30 cellular contexts compared by ENCODE assay signal in genomic region chr6:120606743-120607142, GRCh38.
"Had no signal": no experiment of that assay in that cellular context is flagged by ENCODE, and none has a peak within 500 bp of the region (broad histone marks: within the 10 kb centered on the region; RNA-seq: fewer than 3 reads in every experiment).

No MANE protein-coding gene starts in this region.

- H3K4me1 ChIP-seq: lower lobe of right lung, parathyroid adenoma, testis, transverse colon, upper lobe of left lung had no signal

- H3K9me3 ChIP-seq: lower lobe of right lung, neutrophil, stomach, testis, thyroid gland, transverse colon, upper lobe of left lung had no signal

- DNase-seq: head of caudate nucleus; hippocampal formation; kidney glomerular epithelial cell; left cardiac atrium; lower lobe of right lung; mammary epithelial cell; mesenchymal stem cell; naive B cell; natural killer cell; occipital lobe; retina; stimulated activated CD4-positive, alpha-beta T cell treated with anti-CD3 and anti-CD28 coated beads, Interleukin-12 subunit alpha, Interleukin-12 subunit beta, amount 100 ng/mL, for 4 hours; stimulated activated CD4-positive, alpha-beta T cell treated with anti-CD3 and anti-CD28 coated beads, Interleukin-15, amount 100 ng/mL, for 24 hours; stimulated activated CD4-positive, alpha-beta T cell treated with anti-CD3 and anti-CD28 coated beads, Interleukin-2, amount 100 ng/mL, for 24 hours; stimulated activated CD4-positive, alpha-beta T cell treated with anti-CD3 and anti-CD28 coated beads, Interleukin-4, amount 100 ng/mL, for 1 hour; stimulated activated naive B cell treated with anti-CD40 and anti-IgM and Interleukin-4, amounts not matched to agents 10 μg/mL and 1 μg/mL and 100 μg/mL, for 72 hours; stimulated activated naive CD8-positive, alpha-beta T cell treated with anti-CD3 and anti-CD28 coated beads, Interleukin-15, Interleukin-2, amounts not matched to agents 100 U/mL and 50 U/mL, for 24 hours; stomach; testis; thyroid gland; transverse colon; upper lobe of left lung had no signal

- H3K36me3 ChIP-seq: lower lobe of right lung, neutrophil, stomach, thyroid gland, transverse colon, upper lobe of left lung had no signal

- H3K27ac ChIP-seq: lower lobe of right lung, neutrophil, parathyroid adenoma, skin epidermis, stomach, testis, thyroid gland, transverse colon, upper lobe of left lung had no signal

- H3K27ac Mint-ChIP-seq: mesothelial cell of epicardium; naive B cell; natural killer cell; progenitor cell of endocrine pancreas; stimulated activated naive B cell treated with anti-CD40 and anti-IgM and Interleukin-4, amounts not matched to agents 10 μg/mL and 1 μg/mL and 100 μg/mL, for 72 hours had no signal

- H3K9ac ChIP-seq: parathyroid adenoma had no signal

- H3K27me3 Mint-ChIP-seq: progenitor cell of endocrine pancreas; stimulated activated naive B cell treated with anti-CD40 and anti-IgM and Interleukin-4, amounts not matched to agents 10 μg/mL and 1 μg/mL and 100 μg/mL, for 72 hours had no signal

- ATAC-seq: left cardiac atrium; left lobe of liver; lower lobe of right lung; natural killer cell; right cardiac atrium; sciatic nerve; stimulated activated naive B cell treated with anti-CD40 and anti-IgM and Interleukin-4, amounts not matched to agents 10 μg/mL and 1 μg/mL and 100 μg/mL, for 72 hours; stimulated activated naive CD8-positive, alpha-beta T cell treated with anti-CD3 and anti-CD28 coated beads, Interleukin-15, Interleukin-2, amounts not matched to agents 100 U/mL and 50 U/mL, for 24 hours had no signal

- H3K27me3 ChIP-seq: neutrophil, stomach, testis, thyroid gland, transverse colon, upper lobe of left lung had no signal

- H3K4me3 ChIP-seq: lower lobe of right lung, skin epidermis, stomach, testis, thyroid gland, transverse colon, upper lobe of left lung had no signal

- H3K4me1 Mint-ChIP-seq: mesothelial cell of epicardium; naive B cell; natural killer cell; stimulated activated naive B cell treated with anti-CD40 and anti-IgM and Interleukin-4, amounts not matched to agents 10 μg/mL and 1 μg/mL and 100 μg/mL, for 72 hours had no signal

- H3K9me3 Mint-ChIP-seq: mesothelial cell of epicardium; naive B cell; stimulated activated naive B cell treated with anti-CD40 and anti-IgM and Interleukin-4, amounts not matched to agents 10 μg/mL and 1 μg/mL and 100 μg/mL, for 72 hours had no signal

- H3K4me3 Mint-ChIP-seq: mesothelial cell of epicardium; naive B cell; natural killer cell; stimulated activated naive B cell treated with anti-CD40 and anti-IgM and Interleukin-4, amounts not matched to agents 10 μg/mL and 1 μg/mL and 100 μg/mL, for 72 hours had no signal

- H3K36me3 Mint-ChIP-seq: mesothelial cell of epicardium; naive B cell; natural killer cell; stimulated activated naive B cell treated with anti-CD40 and anti-IgM and Interleukin-4, amounts not matched to agents 10 μg/mL and 1 μg/mL and 100 μg/mL, for 72 hours had no signal
